In the genomic region with DNA sequence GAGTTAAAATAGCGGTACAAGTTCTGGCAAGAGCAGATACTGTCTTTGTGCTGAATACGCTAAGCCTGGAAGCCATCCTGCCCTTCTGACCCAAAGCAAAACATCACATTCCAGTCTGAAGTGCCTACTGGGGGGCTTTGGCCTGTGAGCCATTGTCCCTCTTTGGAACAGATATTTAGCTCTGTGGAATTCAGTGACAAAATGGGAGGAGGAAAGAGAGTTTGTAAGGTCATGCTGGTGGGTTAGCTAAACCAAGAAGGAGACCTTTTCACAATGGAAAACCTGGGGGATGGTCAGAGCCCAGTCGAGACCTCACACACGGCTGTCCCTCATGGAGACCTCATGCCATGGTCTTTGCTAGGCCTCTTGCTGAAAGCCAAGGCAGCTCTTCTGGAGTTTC, we compare ENCODE assay signal across 1 cellular context.
TF ChIP-seq lines count a peak whose summit lies in the region.

No MANE protein-coding gene starts in this region.

TF ChIP-seq in IMR-90, 13 proteins besides CTCF, POLR2A, EP300 and RAD21 (continued from another document):
- TF ChIP-seq RCOR1 (IDR thresholded peaks at IDR 0.05; ENCODE audit: insufficient replicate concordance, low read length) (no peak), NFE2L2 (IDR thresholded peaks at IDR 0.05; ENCODE audit: low read depth, low read length) (no peak), MAFK (IDR thresholded peaks at IDR 0.05; ENCODE audit: low read depth, low read length) (no peak), USF2 (IDR thresholded peaks at IDR 0.05; ENCODE audit: low read depth, low read length) (no peak), BHLHE40 (IDR thresholded peaks at IDR 0.05; ENCODE audit: low read depth, low read length) (no peak), MXI1 (IDR thresholded peaks at IDR 0.05; ENCODE audit: borderline replicate concordance, low read depth, low read length) (no peak), MAZ (IDR thresholded peaks at IDR 0.05; ENCODE audit: borderline replicate concordance, low read depth, low read length) (no peak), CEBPB (IDR thresholded peaks at IDR 0.05; ENCODE audit: low read depth, low read length) (no peak)
- TF ChIP-seq, protein P1, sequence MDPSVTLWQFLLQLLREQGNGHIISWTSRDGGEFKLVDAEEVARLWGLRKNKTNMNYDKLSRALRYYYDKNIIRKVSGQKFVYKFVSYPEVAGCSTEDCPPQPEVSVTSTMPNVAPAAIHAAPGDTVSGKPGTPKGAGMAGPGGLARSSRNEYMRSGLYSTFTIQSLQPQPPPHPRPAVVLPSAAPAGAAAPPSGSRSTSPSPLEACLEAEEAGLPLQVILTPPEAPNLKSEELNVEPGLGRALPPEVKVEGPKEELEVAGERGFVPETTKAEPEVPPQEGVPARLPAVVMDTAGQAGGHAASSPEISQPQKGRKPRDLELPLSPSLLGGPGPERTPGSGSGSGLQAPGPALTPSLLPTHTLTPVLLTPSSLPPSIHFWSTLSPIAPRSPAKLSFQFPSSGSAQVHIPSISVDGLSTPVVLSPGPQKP (IDR thresholded peaks at IDR 0.05; ENCODE audit: borderline replicate concordance, low read depth, low read length): no peak
TF ChIP-seq in IMR-90: peak in this region for 0.
